In the genomic region with DNA sequence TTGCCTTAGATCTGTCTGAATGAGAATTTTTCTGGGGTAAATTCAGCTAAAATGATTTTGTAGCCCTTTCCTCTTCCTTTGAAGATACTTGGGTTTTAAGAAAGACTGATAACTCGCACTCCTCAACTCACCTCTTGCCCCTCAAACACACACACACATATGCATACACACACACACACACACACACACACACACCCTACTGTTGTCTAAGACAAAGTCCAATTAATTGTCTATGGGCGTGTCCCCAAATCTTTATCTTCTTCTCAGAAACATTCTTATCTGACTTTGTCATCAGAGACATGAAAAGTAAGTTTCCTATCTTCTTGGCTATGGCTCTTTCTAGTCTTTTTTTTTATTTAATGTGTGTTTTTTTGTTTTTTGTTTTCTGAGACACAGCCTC, we compare ENCODE assay signal across 2 cellular contexts.
TF ChIP-seq lines count a peak whose summit lies in the region.

No MANE protein-coding gene starts in this region.

TF ChIP-seq in GM23338, 12 proteins besides CTCF, POLR2A, EP300 and RAD21 (continues in another document):
- TF ChIP-seq, protein P1, sequence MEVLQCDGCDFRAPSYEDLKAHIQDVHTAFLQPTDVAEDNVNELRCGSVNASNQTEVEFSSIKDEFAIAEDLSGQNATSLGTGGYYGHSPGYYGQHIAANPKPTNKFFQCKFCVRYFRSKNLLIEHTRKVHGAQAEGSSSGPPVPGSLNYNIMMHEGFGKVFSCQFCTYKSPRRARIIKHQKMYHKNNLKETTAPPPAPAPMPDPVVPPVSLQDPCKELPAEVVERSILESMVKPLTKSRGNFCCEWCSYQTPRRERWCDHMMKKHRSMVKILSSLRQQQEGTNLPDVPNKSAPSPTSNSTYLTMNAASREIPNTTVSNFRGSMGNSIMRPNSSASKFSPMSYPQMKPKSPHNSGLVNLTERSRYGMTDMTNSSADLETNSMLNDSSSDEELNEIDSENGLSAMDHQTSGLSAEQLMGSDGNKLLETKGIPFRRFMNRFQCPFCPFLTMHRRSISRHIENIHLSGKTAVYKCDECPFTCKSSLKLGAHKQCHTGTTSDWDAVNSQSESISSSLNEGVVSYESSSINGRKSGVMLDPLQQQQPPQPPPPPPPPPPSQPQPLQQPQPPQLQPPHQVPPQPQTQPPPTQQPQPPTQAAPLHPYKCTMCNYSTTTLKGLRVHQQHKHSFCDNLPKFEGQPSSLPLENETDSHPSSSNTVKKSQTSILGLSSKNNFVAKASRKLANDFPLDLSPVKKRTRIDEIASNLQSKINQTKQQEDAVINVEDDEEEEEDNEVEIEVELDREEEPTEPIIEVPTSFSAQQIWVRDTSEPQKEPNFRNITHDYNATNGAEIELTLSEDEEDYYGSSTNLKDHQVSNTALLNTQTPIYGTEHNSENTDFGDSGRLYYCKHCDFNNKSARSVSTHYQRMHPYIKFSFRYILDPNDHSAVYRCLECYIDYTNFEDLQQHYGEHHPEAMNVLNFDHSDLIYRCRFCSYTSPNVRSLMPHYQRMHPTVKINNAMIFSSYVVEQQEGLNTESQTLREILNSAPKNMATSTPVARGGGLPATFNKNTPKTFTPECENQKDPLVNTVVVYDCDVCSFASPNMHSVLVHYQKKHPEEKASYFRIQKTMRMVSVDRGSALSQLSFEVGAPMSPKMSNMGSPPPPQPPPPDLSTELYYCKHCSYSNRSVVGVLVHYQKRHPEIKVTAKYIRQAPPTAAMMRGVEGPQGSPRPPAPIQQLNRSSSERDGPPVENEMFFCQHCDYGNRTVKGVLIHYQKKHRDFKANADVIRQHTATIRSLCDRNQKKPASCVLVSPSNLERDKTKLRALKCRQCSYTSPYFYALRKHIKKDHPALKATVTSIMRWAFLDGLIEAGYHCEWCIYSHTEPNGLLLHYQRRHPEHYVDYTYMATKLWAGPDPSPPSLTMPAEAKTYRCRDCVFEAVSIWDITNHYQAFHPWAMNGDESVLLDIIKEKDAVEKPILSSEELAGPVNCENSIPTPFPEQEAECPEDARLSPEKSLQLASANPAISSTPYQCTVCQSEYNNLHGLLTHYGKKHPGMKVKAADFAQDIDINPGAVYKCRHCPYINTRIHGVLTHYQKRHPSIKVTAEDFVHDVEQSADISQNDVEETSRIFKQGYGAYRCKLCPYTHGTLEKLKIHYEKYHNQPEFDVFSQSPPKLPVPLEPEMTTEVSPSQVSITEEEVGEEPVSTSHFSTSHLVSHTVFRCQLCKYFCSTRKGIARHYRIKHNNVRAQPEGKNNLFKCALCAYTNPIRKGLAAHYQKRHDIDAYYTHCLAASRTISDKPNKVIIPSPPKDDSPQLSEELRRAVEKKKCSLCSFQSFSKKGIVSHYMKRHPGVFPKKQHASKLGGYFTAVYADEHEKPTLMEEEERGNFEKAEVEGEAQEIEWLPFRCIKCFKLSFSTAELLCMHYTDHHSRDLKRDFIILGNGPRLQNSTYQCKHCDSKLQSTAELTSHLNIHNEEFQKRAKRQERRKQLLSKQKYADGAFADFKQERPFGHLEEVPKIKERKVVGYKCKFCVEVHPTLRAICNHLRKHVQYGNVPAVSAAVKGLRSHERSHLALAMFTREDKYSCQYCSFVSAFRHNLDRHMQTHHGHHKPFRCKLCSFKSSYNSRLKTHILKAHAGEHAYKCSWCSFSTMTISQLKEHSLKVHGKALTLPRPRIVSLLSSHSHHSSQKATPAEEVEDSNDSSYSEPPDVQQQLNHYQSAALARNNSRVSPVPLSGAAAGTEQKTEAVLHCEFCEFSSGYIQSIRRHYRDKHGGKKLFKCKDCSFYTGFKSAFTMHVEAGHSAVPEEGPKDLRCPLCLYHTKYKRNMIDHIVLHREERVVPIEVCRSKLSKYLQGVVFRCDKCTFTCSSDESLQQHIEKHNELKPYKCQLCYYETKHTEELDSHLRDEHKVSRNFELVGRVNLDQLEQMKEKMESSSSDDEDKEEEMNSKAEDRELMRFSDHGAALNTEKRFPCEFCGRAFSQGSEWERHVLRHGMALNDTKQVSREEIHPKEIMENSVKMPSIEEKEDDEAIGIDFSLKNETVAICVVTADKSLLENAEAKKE (CRISPR knock-in tag; IDR thresholded peaks at IDR 0.05): no peak
- TF ChIP-seq POLR2AphosphoS5 (IDR thresholded peaks at IDR 0.05; ENCODE audit: low read depth) (no peak), NANOG (IDR thresholded peaks at IDR 0.05; ENCODE audit: borderline replicate concordance) (no peak), JUNB (IDR thresholded peaks at IDR 0.05; ENCODE audit: unreplicated experiment) (no peak), EZH2phosphoT487 (IDR thresholded peaks at IDR 0.05; ENCODE audit: unreplicated experiment) (no peak), ZNF114 (CRISPR knock-in tag; IDR thresholded peaks at IDR 0.05) (no peak), EZH2 (IDR thresholded peaks at IDR 0.05; ENCODE audit: low read depth, unreplicated experiment) (no peak), CREB1 (CRISPR knock-in tag; IDR thresholded peaks at IDR 0.05; ENCODE audit: low read depth) (no peak)
- TF ChIP-seq, protein P2, sequence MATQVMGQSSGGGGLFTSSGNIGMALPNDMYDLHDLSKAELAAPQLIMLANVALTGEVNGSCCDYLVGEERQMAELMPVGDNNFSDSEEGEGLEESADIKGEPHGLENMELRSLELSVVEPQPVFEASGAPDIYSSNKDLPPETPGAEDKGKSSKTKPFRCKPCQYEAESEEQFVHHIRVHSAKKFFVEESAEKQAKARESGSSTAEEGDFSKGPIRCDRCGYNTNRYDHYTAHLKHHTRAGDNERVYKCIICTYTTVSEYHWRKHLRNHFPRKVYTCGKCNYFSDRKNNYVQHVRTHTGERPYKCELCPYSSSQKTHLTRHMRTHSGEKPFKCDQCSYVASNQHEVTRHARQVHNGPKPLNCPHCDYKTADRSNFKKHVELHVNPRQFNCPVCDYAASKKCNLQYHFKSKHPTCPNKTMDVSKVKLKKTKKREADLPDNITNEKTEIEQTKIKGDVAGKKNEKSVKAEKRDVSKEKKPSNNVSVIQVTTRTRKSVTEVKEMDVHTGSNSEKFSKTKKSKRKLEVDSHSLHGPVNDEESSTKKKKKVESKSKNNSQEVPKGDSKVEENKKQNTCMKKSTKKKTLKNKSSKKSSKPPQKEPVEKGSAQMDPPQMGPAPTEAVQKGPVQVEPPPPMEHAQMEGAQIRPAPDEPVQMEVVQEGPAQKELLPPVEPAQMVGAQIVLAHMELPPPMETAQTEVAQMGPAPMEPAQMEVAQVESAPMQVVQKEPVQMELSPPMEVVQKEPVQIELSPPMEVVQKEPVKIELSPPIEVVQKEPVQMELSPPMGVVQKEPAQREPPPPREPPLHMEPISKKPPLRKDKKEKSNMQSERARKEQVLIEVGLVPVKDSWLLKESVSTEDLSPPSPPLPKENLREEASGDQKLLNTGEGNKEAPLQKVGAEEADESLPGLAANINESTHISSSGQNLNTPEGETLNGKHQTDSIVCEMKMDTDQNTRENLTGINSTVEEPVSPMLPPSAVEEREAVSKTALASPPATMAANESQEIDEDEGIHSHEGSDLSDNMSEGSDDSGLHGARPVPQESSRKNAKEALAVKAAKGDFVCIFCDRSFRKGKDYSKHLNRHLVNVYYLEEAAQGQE (IDR thresholded peaks at IDR 0.05; ENCODE audit: unreplicated experiment): no peak
- TF ChIP-seq, protein P3, sequence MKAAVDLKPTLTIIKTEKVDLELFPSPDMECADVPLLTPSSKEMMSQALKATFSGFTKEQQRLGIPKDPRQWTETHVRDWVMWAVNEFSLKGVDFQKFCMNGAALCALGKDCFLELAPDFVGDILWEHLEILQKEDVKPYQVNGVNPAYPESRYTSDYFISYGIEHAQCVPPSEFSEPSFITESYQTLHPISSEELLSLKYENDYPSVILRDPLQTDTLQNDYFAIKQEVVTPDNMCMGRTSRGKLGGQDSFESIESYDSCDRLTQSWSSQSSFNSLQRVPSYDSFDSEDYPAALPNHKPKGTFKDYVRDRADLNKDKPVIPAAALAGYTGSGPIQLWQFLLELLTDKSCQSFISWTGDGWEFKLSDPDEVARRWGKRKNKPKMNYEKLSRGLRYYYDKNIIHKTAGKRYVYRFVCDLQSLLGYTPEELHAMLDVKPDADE (IDR thresholded peaks at IDR 0.05): no peak

TF ChIP-seq in K562, 482 proteins besides CTCF, POLR2A, EP300 and RAD21 (continued from another document):
- no peak for TF ChIP-seq RFX7 (CRISPR knock-in tag; IDR thresholded peaks at IDR 0.05)
- no peak for TF ChIP-seq COPS2 (conservative IDR thresholded peaks at IDR 0.05)
- no peak for TF ChIP-seq ZNF75A (CRISPR knock-in tag; IDR thresholded peaks at IDR 0.05)
- TF ChIP-seq SMARCA4 (IDR thresholded peaks at IDR 0.05): no peak
- no peak for TF ChIP-seq EGR1 (conservative IDR thresholded peaks at IDR 0.05)
- no peak for TF ChIP-seq HNRNPLL (IDR thresholded peaks at IDR 0.05; ENCODE audit: low read depth, low read length, poor library complexity, severe bottlenecking)
- TF ChIP-seq HMGN3 (IDR thresholded peaks at IDR 0.05; ENCODE audit: borderline replicate concordance, extremely low read depth, insufficient read length, low read depth, low read length): no peak
- no peak for TF ChIP-seq SOX6 (IDR thresholded peaks at IDR 0.05)
- no peak for TF ChIP-seq KLF10 (CRISPR knock-in tag; IDR thresholded peaks at IDR 0.05)
- TF ChIP-seq SRSF3 (IDR thresholded peaks at IDR 0.05; ENCODE audit: insufficient read depth, low read length): no peak
- no peak for TF ChIP-seq OTX1 (CRISPR knock-in tag; IDR thresholded peaks at IDR 0.05)
- no peak for TF ChIP-seq FUS (optimal IDR thresholded peaks at IDR 0.05; ENCODE audit: low read depth, low read length)
